Comparison of ENCODE assay signal across 14 cellular contexts in the genomic region with DNA sequence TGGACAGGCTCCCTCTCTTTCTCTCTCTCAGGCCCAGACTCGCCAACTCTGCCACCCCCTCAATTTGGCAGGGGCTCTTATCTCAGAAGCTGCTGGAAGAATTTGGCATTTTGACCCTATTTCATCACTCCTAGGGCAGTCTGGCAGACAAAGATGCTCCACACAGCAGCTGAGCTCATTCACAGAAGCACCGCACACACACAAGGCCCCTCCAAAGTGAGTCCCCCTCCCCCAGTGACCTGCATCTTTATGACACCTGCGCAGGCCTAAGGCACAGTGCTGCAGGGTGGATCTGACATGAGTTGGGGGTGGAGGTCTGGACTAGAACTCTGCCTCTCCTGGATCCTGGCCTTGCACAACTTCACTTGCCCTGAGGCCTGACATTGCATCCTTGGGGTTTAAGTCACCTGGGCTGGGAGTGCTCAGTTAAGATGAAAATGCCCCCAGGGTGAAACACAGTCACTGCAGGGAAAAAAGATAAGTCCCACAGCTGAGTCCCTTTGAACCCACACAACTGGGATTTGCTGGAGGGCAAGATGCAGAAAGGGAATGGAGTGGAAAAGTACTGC. TPM values are rescaled to one million over a fixed set of nuclear protein-coding genes. Genes with fewer than 3 reads are reported as not detected.
DNase-seq lines count a peak whose midpoint lies in the region; ATAC-seq, FAIRE-seq and TF ChIP-seq lines count a peak whose summit lies in the region.
"Had no signal": no experiment of that assay in that cellular context is flagged by ENCODE, and none has a peak within 500 bp of the region (broad histone marks: within the 10 kb centered on the region; RNA-seq: fewer than 3 reads in every experiment).

No MANE protein-coding gene starts in this region.

- ATAC-seq in sciatic nerve (no peak), GM21723 (IDR thresholded peaks at IDR 0.05; ENCODE audit: unreplicated experiment) (no peak)
- ATAC-seq: activated T-cell treated with anti-CD3 and anti-CD28 coated beads, Interleukin-2, amount 50 U/mL, for 72 hours; K562; naive thymus-derived CD8-positive, alpha-beta T cell had no signal

- DNase-seq in GM12891 (ENCODE audit: insufficient read length, low spot score) (no peak), NCI-H226 (peak; percentile 93), choroid plexus epithelial cell (ENCODE audit: low read depth) (peak; percentile 55), sciatic nerve (ENCODE audit: low spot score) (peak; percentile 35), H54 (ENCODE audit: insufficient read length, low spot score) (no peak), hepatic stellate cell (ENCODE audit: low spot score) (no peak)
- DNase-seq: activated T-cell treated with anti-CD3 and anti-CD28 coated beads, Interleukin-2, amount 50 U/mL, for 72 hours; naive thymus-derived CD8-positive, alpha-beta T cell; NCI-H2107; SIG-M5; stimulated activated naive CD4-positive, alpha-beta T cell had no signal

- no peak for TF ChIP-seq CTCF in choroid plexus epithelial cell (conservative IDR thresholded peaks at IDR 0.05; ENCODE audit: low read depth, low read length)

- intact Hi-C loops in sciatic nerve (cut with DNase I) = no loop called here

- TF ChIP-seq POLR2A in GM12891 (IDR thresholded peaks at IDR 0.05; ENCODE audit: low read depth, low read length) = no peak
- no peak for TF ChIP-seq POLR2A in H54 (IDR thresholded peaks at IDR 0.05; ENCODE audit: low read depth, low read length)

- FAIRE-seq in GM12891 (lab: Jason Lieb, UNC) = peak; percentile 23
- no peak for FAIRE-seq in H54 (lab: Jason Lieb, UNC)
- FAIRE-seq: K562 had no signal

- H3K4me3 ChIP-seq in choroid plexus epithelial cell (ENCODE audit: low read depth, low read length) = no peak overlapping the region
- H3K4me3 ChIP-seq: esophagus muscularis mucosa, K562 had no signal

TF ChIP-seq in GM12891, 5 proteins besides CTCF, POLR2A, EP300 and RAD21:
- TF ChIP-seq SPI1 (IDR thresholded peaks at IDR 0.05; ENCODE audit: low read depth, low read length) (no peak), POU2F2 (IDR thresholded peaks at IDR 0.05; ENCODE audit: low read depth, low read length) (no peak), TAF1 (IDR thresholded peaks at IDR 0.05; ENCODE audit: low read depth, low read length) (no peak), PAX5 (IDR thresholded peaks at IDR 0.05; ENCODE audit: insufficient read depth, low read length, severe bottlenecking) (no peak), POLR2AphosphoS5 (IDR thresholded peaks at IDR 0.05; ENCODE audit: low read depth, low read length) (no peak)

RNA-seq across cellular contexts. Expression of a gene that starts 41.1 kb away (rescaled TPM):
- polyA plus RNA-seq in GM12891 (2012; ENCODE audit: low read depth, missing spikeins) = 60.6 TPM
- 53.5 TPM for total RNA-seq in sciatic nerve

Comparison
In these comparisons a context has a peak if more than half of its experiments do, and no peak if none do; other contexts are left out.
1. DNase-seq: peak in NCI-H226 (single experiment), choroid plexus epithelial cell (single experiment) and sciatic nerve (single experiment); none in GM12891 (single experiment), H54 (single experiment) and hepatic stellate cell (single experiment).